ENCODE assay signal across 33 cellular contexts in genomic region chr1:221416723-221417122, GRCh38.
"Had no signal": no experiment of that assay in that cellular context is flagged by ENCODE, and none has a peak within 500 bp of the region (broad histone marks: within the 10 kb centered on the region; RNA-seq: fewer than 3 reads in every experiment).

No MANE protein-coding gene starts in this region.

- H3K36me3 ChIP-seq: ascending aorta, gastroesophageal sphincter, heart right ventricle, WERI-Rb-1 had no signal

- H3K4me1 ChIP-seq: ascending aorta had no signal

- H3K27me3 Mint-ChIP-seq: activated naive CD4-positive, alpha-beta T cell treated with anti-CD3 and anti-CD28 coated beads, Interleukin-2, amount 10 ng/mL, durations not matched to agents 7 days and 5 days had no signal

- DNase-seq: activated B cell treated with CpG ODN at 0.5 μM for 24 hours; activated CD4-positive, alpha-beta T cell treated with anti-CD3 and anti-CD28 coated beads for 48 hours; activated CD4-positive, alpha-beta T cell treated with anti-CD3 and anti-CD28 coated beads, Interleukin-2, amount 50 U/mL, for 1 hour; activated CD4-positive, alpha-beta T cell treated with anti-CD3 and anti-CD28 coated beads, Interleukin-2, amount 50 U/mL, for 48 hours; activated CD8-positive, alpha-beta memory T cell treated with anti-CD3 and anti-CD28 coated beads, Interleukin-2, amount 10 ng/mL, durations not matched to agents 7 days and 5 days; activated CD8-positive, alpha-beta memory T cell treated with anti-CD3 and anti-CD28 coated beads, Interleukin-2, amount 50 U/mL, for 4 hours; activated CD8-positive, alpha-beta T cell treated with anti-CD3 and anti-CD28 coated beads for 36 hours; activated gamma-delta T cell; activated naive CD4-positive, alpha-beta T cell; activated naive CD4-positive, alpha-beta T cell treated with anti-CD3 and anti-CD28 coated beads, Interleukin-2, amount 10 ng/mL, durations not matched to agents 7 days and 5 days; activated naive CD8-positive, alpha-beta T cell treated with anti-CD3 and anti-CD28 coated beads, Interleukin-2, amount 10 ng/mL, durations not matched to agents 7 days and 5 days; activated T-cell treated with anti-CD3 and anti-CD28 coated beads, Interleukin-2, amount 50 U/mL, for 1 hour; activated T-cell treated with anti-CD3 and anti-CD28 coated beads, Interleukin-2, amount 50 U/mL, for 48 hours; caudate nucleus; cortex of kidney; dermis blood vessel endothelial cell; effector CD4-positive, alpha-beta T cell; effector memory CD8-positive, alpha-beta T cell; foreskin melanocyte; heart right ventricle; T-helper 1 cell; T-helper 17 cell; T1000; WERI-Rb-1 had no signal

- H3K4me1 Mint-ChIP-seq: activated B cell treated with CpG ODN at 0.5 μM for 24 hours; activated CD8-positive, alpha-beta memory T cell treated with anti-CD3 and anti-CD28 coated beads, Interleukin-2, amount 10 ng/mL, durations not matched to agents 7 days and 5 days; activated naive CD4-positive, alpha-beta T cell treated with anti-CD3 and anti-CD28 coated beads, Interleukin-2, amount 10 ng/mL, durations not matched to agents 7 days and 5 days; activated naive CD8-positive, alpha-beta T cell treated with anti-CD3 and anti-CD28 coated beads, Interleukin-2, amount 10 ng/mL, durations not matched to agents 7 days and 5 days; brain; T-helper 17 cell had no signal

- FAIRE-seq: colon had no signal

- H3K27ac Mint-ChIP-seq: activated B cell treated with CpG ODN at 0.5 μM for 24 hours; activated CD8-positive, alpha-beta memory T cell treated with anti-CD3 and anti-CD28 coated beads, Interleukin-2, amount 10 ng/mL, durations not matched to agents 7 days and 5 days; activated CD8-positive, alpha-beta T cell treated with anti-CD3 and anti-CD28 coated beads for 36 hours; activated naive CD4-positive, alpha-beta T cell treated with anti-CD3 and anti-CD28 coated beads, Interleukin-2, amount 10 ng/mL, durations not matched to agents 7 days and 5 days; activated naive CD4-positive, alpha-beta T cell treated with anti-CD3 and anti-CD28 coated beads, Interleukin-2, amount 50 U/mL, for 72 hours; activated naive CD8-positive, alpha-beta T cell treated with anti-CD3 and anti-CD28 coated beads, Interleukin-2, amount 10 ng/mL, durations not matched to agents 7 days and 5 days; activated T-helper 1 cell treated with anti-CD3 and anti-CD28 coated beads, Interleukin-12 subunit alpha, Interleukin-12 subunit beta, Interleukin-2, Interleukin-4 antibody, amounts not matched to agents 30 ng/mL and 10 ng/mL and 1 ng/mL, durations not matched to agents 14 hours and 24 hours and 36 hours; brain; effector memory CD8-positive, alpha-beta T cell; T-helper 17 cell; T-helper 2 cell treated with Interferon-gamma antibody and Interleukin-4, amounts not matched to agents 5 μg/mL and 100 μg/mL, for 36 hours had no signal

- H3K4me3 Mint-ChIP-seq: activated B cell treated with CpG ODN at 0.5 μM for 24 hours; activated CD8-positive, alpha-beta memory T cell treated with anti-CD3 and anti-CD28 coated beads, Interleukin-2, amount 10 ng/mL, durations not matched to agents 7 days and 5 days; activated CD8-positive, alpha-beta T cell treated with anti-CD3 and anti-CD28 coated beads for 36 hours; activated naive CD4-positive, alpha-beta T cell treated with anti-CD3 and anti-CD28 coated beads, Interleukin-2, amount 10 ng/mL, durations not matched to agents 7 days and 5 days; activated naive CD8-positive, alpha-beta T cell treated with anti-CD3 and anti-CD28 coated beads, Interleukin-2, amount 10 ng/mL, durations not matched to agents 7 days and 5 days; activated T-helper 1 cell treated with anti-CD3 and anti-CD28 coated beads, Interleukin-12 subunit alpha, Interleukin-12 subunit beta, Interleukin-2, Interleukin-4 antibody, amounts not matched to agents 30 ng/mL and 10 ng/mL and 1 ng/mL, durations not matched to agents 14 hours and 24 hours and 36 hours; brain; effector memory CD8-positive, alpha-beta T cell; T-helper 17 cell; T-helper 2 cell treated with Interferon-gamma antibody and Interleukin-4, amounts not matched to agents 5 μg/mL and 100 μg/mL, for 36 hours had no signal

- H3K36me3 Mint-ChIP-seq: activated CD8-positive, alpha-beta memory T cell treated with anti-CD3 and anti-CD28 coated beads, Interleukin-2, amount 10 ng/mL, durations not matched to agents 7 days and 5 days; activated naive CD4-positive, alpha-beta T cell treated with anti-CD3 and anti-CD28 coated beads, Interleukin-2, amount 10 ng/mL, durations not matched to agents 7 days and 5 days; activated naive CD4-positive, alpha-beta T cell treated with anti-CD3 and anti-CD28 coated beads, Interleukin-2, amount 50 U/mL, for 72 hours; activated naive CD8-positive, alpha-beta T cell treated with anti-CD3 and anti-CD28 coated beads, Interleukin-2, amount 10 ng/mL, durations not matched to agents 7 days and 5 days; brain had no signal

- H3K27me3 ChIP-seq: ascending aorta, gastroesophageal sphincter, hepatocyte had no signal

- H3K9me3 ChIP-seq: ascending aorta, gastroesophageal sphincter had no signal

- H3K4me3 ChIP-seq: ascending aorta, gastroesophageal sphincter, heart right ventricle, hepatocyte had no signal

- H3K9me3 Mint-ChIP-seq: activated B cell treated with CpG ODN at 0.5 μM for 24 hours; activated CD8-positive, alpha-beta T cell treated with anti-CD3 and anti-CD28 coated beads for 36 hours; activated naive CD4-positive, alpha-beta T cell treated with anti-CD3 and anti-CD28 coated beads, Interleukin-2, amount 10 ng/mL, durations not matched to agents 7 days and 5 days; activated naive CD4-positive, alpha-beta T cell treated with anti-CD3 and anti-CD28 coated beads, Interleukin-2, amount 50 U/mL, for 72 hours; activated naive CD8-positive, alpha-beta T cell treated with anti-CD3 and anti-CD28 coated beads, Interleukin-2, amount 10 ng/mL, durations not matched to agents 7 days and 5 days; activated T-helper 1 cell treated with anti-CD3 and anti-CD28 coated beads, Interleukin-12 subunit alpha, Interleukin-12 subunit beta, Interleukin-2, Interleukin-4 antibody, amounts not matched to agents 30 ng/mL and 10 ng/mL and 1 ng/mL, durations not matched to agents 14 hours and 24 hours and 36 hours; brain; effector memory CD8-positive, alpha-beta T cell; T-helper 2 cell treated with Interferon-gamma antibody and Interleukin-4, amounts not matched to agents 5 μg/mL and 100 μg/mL, for 36 hours had no signal

- H3K27ac ChIP-seq: ascending aorta, epithelial cell of prostate, gastroesophageal sphincter, heart right ventricle, hepatocyte, WERI-Rb-1 had no signal
